ENCODE assay signal across 8 cellular contexts in the genomic region with DNA sequence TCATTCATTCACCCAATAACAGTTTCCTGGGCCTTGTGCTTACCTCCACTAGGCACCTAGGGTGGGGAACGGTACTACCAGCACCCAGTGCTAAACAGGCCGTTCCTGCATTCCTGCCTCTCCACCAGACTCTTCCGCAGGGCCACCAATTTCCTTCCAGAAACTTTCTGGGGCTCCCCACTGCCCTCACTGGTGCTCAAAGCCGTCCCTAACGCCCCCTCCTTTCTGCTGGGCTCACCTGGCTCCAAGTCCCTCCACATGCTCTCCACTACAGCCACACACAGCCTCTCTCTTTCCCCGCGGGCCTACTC. TPM values are rescaled to one million over a fixed set of nuclear protein-coding genes. Genes with fewer than 3 reads are reported as not detected.
DNase-seq lines count a peak whose midpoint lies in the region; ATAC-seq and TF ChIP-seq lines count a peak whose summit lies in the region.

No MANE protein-coding gene starts in this region.

- no peak for TF ChIP-seq POLR2A in ovary (IDR thresholded peaks at IDR 0.05)

- no peak overlapping the region for H2AFZ ChIP-seq in OCI-LY7 (ENCODE audit: low read length)

- H3K9me3 ChIP-seq in OCI-LY7 (ENCODE audit: low read length), result no peaks in the 10 kb centered on the region
- no peaks in the 10 kb centered on the region for H3K9me3 ChIP-seq in endocrine pancreas (ENCODE audit: control insufficient read depth, low read length)
- no peaks in the 10 kb centered on the region for H3K9me3 ChIP-seq in ovary

- H3K9me2 ChIP-seq in OCI-LY7 (ENCODE audit: insufficient read depth, low read length), result no peaks in the 10 kb centered on the region

- H3K79me2 ChIP-seq in OCI-LY7 (ENCODE audit: insufficient read depth, low read depth, low read length), result peaks cover 32% of the 10 kb centered on the region; the same call in 1 of the 2 replicates

- no peak for TF ChIP-seq CTCF in Calu3 (IDR thresholded peaks at IDR 0.05; ENCODE audit: unreplicated experiment)
- no peak for TF ChIP-seq CTCF in OCI-LY7 (conservative IDR thresholded peaks at IDR 0.05; ENCODE audit: low read length)
- no peak for TF ChIP-seq CTCF in ovary (IDR thresholded peaks at IDR 0.05)

- no peaks in the 10 kb centered on the region for H4K20me1 ChIP-seq in OCI-LY7 (ENCODE audit: insufficient read depth, low read length)

- H3K4me1 Mint-ChIP-seq in Calu3 (ENCODE audit: low read depth, unreplicated experiment), result peaks cover 55% of the 10 kb centered on the region

- H3K27me3 ChIP-seq in endocrine pancreas (ENCODE audit: control insufficient read depth, insufficient read depth, low read length) (no peaks in the 10 kb centered on the region), ovary (no peaks in the 10 kb centered on the region)

- peak overlapping the region; percentile 96 for H3K4me2 ChIP-seq in OCI-LY7 (ENCODE audit: low read length)

- H3K4me1 ChIP-seq in OCI-LY7 (ENCODE audit: insufficient read depth, low read length, poor library complexity, severe bottlenecking) (peaks cover 64% of the 10 kb centered on the region), endocrine pancreas (ENCODE audit: control insufficient read depth, insufficient read depth, low read length) (no peaks in the 10 kb centered on the region), ovary (ENCODE audit: insufficient read depth) (no peaks in the 10 kb centered on the region)

- peak overlapping the region; percentile 3 for H3K9ac ChIP-seq in endocrine pancreas (ENCODE audit: control insufficient read depth, insufficient read depth, low read length)

- WGBS in ovary, 3 donors, result 57 to 68% (median 65%) methylated on average over 7 of the region's 7 CpGs

- intact Hi-C loops in Calu3 (cut with micrococcal nuclease; ENCODE audit: unreplicated experiment), result loop anchor here (5.0 kb wide), 1 partner anchor 62 kb away; no protein-coding TSS in a partner anchor
- intact Hi-C loops in OCI-LY7 (cut with micrococcal nuclease; ENCODE audit: unreplicated experiment), result loop anchor here (5.0 kb wide), 2 partner anchors 107 to 327 kb away; a partner anchor contains a TSS
- intact Hi-C loops in ovary (cut with DNase I), result loop anchor here in 3 of 4 donors (5.0 to 10.0 kb wide), 4 partner anchors 47 to 189 kb away; no protein-coding TSS in a partner anchor

- peak overlapping the region; percentile 85 for H3K27ac Mint-ChIP-seq in Calu3 (ENCODE audit: unreplicated experiment)

- H3K4me3 ChIP-seq in OCI-LY7 (ENCODE audit: low read depth, low read length, poor library complexity, severe bottlenecking), result peak overlapping the region; percentile 93
- H3K4me3 ChIP-seq in endocrine pancreas (ENCODE audit: control insufficient read depth, insufficient read depth, low read length), result no peak overlapping the region
- no peak overlapping the region for H3K4me3 ChIP-seq in ovary

- POLR2A ChIA-PET in OCI-LY7 (lab: Charles Lee), result interaction anchor here (0.8 to 2.6 kb wide), 3 partner anchors 20 to 54 kb away, joined by 4 to 5 read pairs (median 5); no protein-coding TSS in a partner anchor

- TF ChIP-seq EP300 in ovary (IDR thresholded peaks at IDR 0.05), result no peak

- peak overlapping the region; percentile 76 for H3K4me3 Mint-ChIP-seq in Calu3 (ENCODE audit: low read depth, unreplicated experiment)

- H3K36me3 ChIP-seq in OCI-LY7 (ENCODE audit: insufficient read depth, low read length) (peaks cover 60% of the 10 kb centered on the region), endocrine pancreas (ENCODE audit: control insufficient read depth, insufficient read depth, low read length) (no peaks in the 10 kb centered on the region), ovary (no peaks in the 10 kb centered on the region)

- no peak for DNase-seq in Calu3
- DNase-seq in OCI-LY7 (ENCODE audit: low spot score), result peak; percentile 31
- DNase-seq in ovary, result no peak
- DNase-seq in inferior parietal cortex (ENCODE audit: extremely low spot score), result no peak

- ATAC-seq in GM19328 (IDR thresholded peaks at IDR 0.05; ENCODE audit: unreplicated experiment) (no peak), HG03159 (IDR thresholded peaks at IDR 0.05; ENCODE audit: unreplicated experiment) (no peak), HG03565 (IDR thresholded peaks at IDR 0.05; ENCODE audit: unreplicated experiment) (no peak)

- peaks cover 37% of the 10 kb centered on the region for H3K36me3 Mint-ChIP-seq in Calu3 (ENCODE audit: insufficient read depth, unreplicated experiment)

- H3K27ac ChIP-seq in OCI-LY7 (ENCODE audit: low read depth, low read length, poor library complexity, severe bottlenecking), result peak overlapping the region; percentile 96
- peak overlapping the region; percentile 97 to 99 for H3K27ac ChIP-seq in ovary

- peaks cover 13% of the 10 kb centered on the region for H3K27me3 Mint-ChIP-seq in Calu3 (ENCODE audit: unreplicated experiment)

- BruUV-seq in Calu3 (replicated peaks; lab: Mats Ljungman, UMichigan) (no TSS peak), OCI-LY7 (replicated peaks; lab: Mats Ljungman, UMichigan) (no TSS peak)

- CTCF ChIA-PET in Calu3 (lab: Charles Lee) (interaction anchor here (0.7 kb wide), 1 partner anchor 20 kb away, joined by 3 read pairs; no protein-coding TSS in a partner anchor), OCI-LY7 (lab: Charles Lee; ENCODE audit: unreplicated experiment) (interaction anchor here (0.6 kb wide), 1 partner anchor 500 kb away, joined by 3 read pairs; no protein-coding TSS in a partner anchor)

- H3K9me3 Mint-ChIP-seq in Calu3 (ENCODE audit: low read depth, unreplicated experiment), result no peaks in the 10 kb centered on the region

RNA-seq across cellular contexts. Expression of a gene that starts 1.4 kb away (rescaled TPM):
- total RNA-seq in Calu3 (2022), result 37.2 and 44.5 TPM in 2 replicates
- total RNA-seq in OCI-LY7 (2014; rRNA removed; shearing (Covaris generic)), result 102 and 108 TPM in 2 replicates
- 211 and 214 TPM in 2 replicates for total RNA-seq in OCI-LY7 (2022)
- 10 to 100 TPM; 16.8 to 56.0 (median 42.8) TPM for total RNA-seq in ovary
- 10 to 100 TPM; 24.1 to 26.6 TPM for polyA plus RNA-seq in ovary

RNA-seq across cellular contexts. Expression of a gene that starts 32.9 kb away (rescaled TPM):
- total RNA-seq in Calu3 (2022) (34.0 and 34.2 TPM in 2 replicates), OCI-LY7 (2022) (33.3 and 36.8 TPM in 2 replicates), ovary (10 to 100 TPM; 22.4 to 49.2 (median 39.5) TPM)
- 10.0 and 12.0 TPM in 2 replicates for total RNA-seq in OCI-LY7 (2014; rRNA removed; shearing (Covaris generic))
- polyA plus RNA-seq in ovary, result 10 to 100 TPM; 13.4 to 36.9 TPM

RNA-seq across cellular contexts. Expression of a gene that starts 51.0 kb away (rescaled TPM):
- 1.5 and 1.6 TPM in 2 replicates for total RNA-seq in Calu3 (2022)
- 23.7 and 24.2 TPM in 2 replicates for total RNA-seq in OCI-LY7 (2014; rRNA removed; shearing (Covaris generic))
- 40.3 and 50.5 TPM in 2 replicates for total RNA-seq in OCI-LY7 (2022)
- 1 to 10 TPM; 4.1 to 9.4 (median 5.5) TPM for total RNA-seq in ovary
- 1 to 10 TPM; 4.4 to 6.2 TPM for polyA plus RNA-seq in ovary
